ENCODE assay signal across 1 cellular context in the genomic region with DNA sequence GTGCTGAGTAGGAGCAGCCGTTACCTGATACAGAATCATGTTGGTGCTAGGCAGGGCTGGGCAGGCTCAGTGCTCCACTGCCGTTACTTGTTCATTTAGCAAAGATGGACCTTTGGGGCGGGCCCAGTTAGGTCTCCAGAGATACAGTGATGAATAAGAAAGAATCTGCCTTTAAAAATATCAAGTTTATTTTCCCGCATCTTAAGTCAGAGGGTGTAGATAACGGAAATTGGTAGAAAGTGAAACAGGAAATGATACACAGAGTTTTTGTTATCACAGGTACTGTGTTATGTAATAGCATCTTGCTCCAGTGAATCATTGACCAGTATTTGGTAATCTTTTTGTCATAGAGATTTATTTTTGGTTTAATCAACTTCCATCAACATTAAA.
TF ChIP-seq lines count a peak whose summit lies in the region.

No MANE protein-coding gene starts in this region.

TF ChIP-seq in GM12878, 131 proteins besides CTCF, POLR2A, EP300 and RAD21 (continues in another document):
- TF ChIP-seq, protein P1, sequence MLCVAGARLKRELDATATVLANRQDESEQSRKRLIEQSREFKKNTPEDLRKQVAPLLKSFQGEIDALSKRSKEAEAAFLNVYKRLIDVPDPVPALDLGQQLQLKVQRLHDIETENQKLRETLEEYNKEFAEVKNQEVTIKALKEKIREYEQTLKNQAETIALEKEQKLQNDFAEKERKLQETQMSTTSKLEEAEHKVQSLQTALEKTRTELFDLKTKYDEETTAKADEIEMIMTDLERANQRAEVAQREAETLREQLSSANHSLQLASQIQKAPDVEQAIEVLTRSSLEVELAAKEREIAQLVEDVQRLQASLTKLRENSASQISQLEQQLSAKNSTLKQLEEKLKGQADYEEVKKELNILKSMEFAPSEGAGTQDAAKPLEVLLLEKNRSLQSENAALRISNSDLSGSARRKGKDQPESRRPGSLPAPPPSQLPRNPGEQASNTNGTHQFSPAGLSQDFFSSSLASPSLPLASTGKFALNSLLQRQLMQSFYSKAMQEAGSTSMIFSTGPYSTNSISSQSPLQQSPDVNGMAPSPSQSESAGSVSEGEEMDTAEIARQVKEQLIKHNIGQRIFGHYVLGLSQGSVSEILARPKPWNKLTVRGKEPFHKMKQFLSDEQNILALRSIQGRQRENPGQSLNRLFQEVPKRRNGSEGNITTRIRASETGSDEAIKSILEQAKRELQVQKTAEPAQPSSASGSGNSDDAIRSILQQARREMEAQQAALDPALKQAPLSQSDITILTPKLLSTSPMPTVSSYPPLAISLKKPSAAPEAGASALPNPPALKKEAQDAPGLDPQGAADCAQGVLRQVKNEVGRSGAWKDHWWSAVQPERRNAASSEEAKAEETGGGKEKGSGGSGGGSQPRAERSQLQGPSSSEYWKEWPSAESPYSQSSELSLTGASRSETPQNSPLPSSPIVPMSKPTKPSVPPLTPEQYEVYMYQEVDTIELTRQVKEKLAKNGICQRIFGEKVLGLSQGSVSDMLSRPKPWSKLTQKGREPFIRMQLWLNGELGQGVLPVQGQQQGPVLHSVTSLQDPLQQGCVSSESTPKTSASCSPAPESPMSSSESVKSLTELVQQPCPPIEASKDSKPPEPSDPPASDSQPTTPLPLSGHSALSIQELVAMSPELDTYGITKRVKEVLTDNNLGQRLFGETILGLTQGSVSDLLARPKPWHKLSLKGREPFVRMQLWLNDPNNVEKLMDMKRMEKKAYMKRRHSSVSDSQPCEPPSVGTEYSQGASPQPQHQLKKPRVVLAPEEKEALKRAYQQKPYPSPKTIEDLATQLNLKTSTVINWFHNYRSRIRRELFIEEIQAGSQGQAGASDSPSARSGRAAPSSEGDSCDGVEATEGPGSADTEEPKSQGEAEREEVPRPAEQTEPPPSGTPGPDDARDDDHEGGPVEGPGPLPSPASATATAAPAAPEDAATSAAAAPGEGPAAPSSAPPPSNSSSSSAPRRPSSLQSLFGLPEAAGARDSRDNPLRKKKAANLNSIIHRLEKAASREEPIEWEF (IDR thresholded peaks at IDR 0.05; ENCODE audit: insufficient replicate concordance, low read depth, low read length): no peak
- TF ChIP-seq, protein P2, sequence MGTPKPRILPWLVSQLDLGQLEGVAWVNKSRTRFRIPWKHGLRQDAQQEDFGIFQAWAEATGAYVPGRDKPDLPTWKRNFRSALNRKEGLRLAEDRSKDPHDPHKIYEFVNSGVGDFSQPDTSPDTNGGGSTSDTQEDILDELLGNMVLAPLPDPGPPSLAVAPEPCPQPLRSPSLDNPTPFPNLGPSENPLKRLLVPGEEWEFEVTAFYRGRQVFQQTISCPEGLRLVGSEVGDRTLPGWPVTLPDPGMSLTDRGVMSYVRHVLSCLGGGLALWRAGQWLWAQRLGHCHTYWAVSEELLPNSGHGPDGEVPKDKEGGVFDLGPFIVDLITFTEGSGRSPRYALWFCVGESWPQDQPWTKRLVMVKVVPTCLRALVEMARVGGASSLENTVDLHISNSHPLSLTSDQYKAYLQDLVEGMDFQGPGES (IDR thresholded peaks at IDR 0.05): no peak
- TF ChIP-seq ETV6 (conservative IDR thresholded peaks at IDR 0.05 in 1 of 2, IDR thresholded peaks at IDR 0.05 in 1 of 2; ENCODE audit: borderline replicate concordance in 1 of 2, low read depth in 1 of 2): peak in 1 of 2 experiments; percentile 90; a peak in 2 of 4 replicates
- TF ChIP-seq CREM (IDR thresholded peaks at IDR 0.05; ENCODE audit: low read depth): peak; percentile 57
- no peak for TF ChIP-seq SRF (IDR thresholded peaks at IDR 0.05; ENCODE audit: low read depth in 2 of 2, low read length in 2 of 2)
- TF ChIP-seq, protein P3, sequence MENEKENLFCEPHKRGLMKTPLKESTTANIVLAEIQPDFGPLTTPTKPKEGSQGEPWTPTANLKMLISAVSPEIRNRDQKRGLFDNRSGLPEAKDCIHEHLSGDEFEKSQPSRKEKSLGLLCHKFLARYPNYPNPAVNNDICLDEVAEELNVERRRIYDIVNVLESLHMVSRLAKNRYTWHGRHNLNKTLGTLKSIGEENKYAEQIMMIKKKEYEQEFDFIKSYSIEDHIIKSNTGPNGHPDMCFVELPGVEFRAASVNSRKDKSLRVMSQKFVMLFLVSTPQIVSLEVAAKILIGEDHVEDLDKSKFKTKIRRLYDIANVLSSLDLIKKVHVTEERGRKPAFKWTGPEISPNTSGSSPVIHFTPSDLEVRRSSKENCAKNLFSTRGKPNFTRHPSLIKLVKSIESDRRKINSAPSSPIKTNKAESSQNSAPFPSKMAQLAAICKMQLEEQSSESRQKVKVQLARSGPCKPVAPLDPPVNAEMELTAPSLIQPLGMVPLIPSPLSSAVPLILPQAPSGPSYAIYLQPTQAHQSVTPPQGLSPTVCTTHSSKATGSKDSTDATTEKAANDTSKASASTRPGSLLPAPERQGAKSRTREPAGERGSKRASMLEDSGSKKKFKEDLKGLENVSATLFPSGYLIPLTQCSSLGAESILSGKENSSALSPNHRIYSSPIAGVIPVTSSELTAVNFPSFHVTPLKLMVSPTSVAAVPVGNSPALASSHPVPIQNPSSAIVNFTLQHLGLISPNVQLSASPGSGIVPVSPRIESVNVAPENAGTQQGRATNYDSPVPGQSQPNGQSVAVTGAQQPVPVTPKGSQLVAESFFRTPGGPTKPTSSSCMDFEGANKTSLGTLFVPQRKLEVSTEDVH (IDR thresholded peaks at IDR 0.05; ENCODE audit: low read depth, partially characterized antibody): peak; percentile 64
- peak; percentile 50 for TF ChIP-seq JUNB (IDR thresholded peaks at IDR 0.05)
- TF ChIP-seq SREBF2 (IDR thresholded peaks at IDR 0.05; ENCODE audit: low read length): no peak
- TF ChIP-seq SMC3 (IDR thresholded peaks at IDR 0.05; ENCODE audit: borderline replicate concordance, low read length): no peak
- 0 out of 2 replicates have a peak, but pooled peaks have one; percentile 58 for TF ChIP-seq NFIC (IDR thresholded peaks at IDR 0.05; ENCODE audit: low read depth, low read length)
- no peak; the same call in 1 of the 2 replicates for TF ChIP-seq SMAD5 (IDR thresholded peaks at IDR 0.05; ENCODE audit: low read depth)
- TF ChIP-seq SP1 (IDR thresholded peaks at IDR 0.05; ENCODE audit: low read depth, low read length): no peak
- TF ChIP-seq IKZF2 (IDR thresholded peaks at IDR 0.05): no peak
- no peak for TF ChIP-seq PAX5 (IDR thresholded peaks at IDR 0.05; ENCODE audit: borderline replicate concordance, low read depth, low read length)
- TF ChIP-seq BMI1 (IDR thresholded peaks at IDR 0.05; ENCODE audit: borderline replicate concordance): peak; percentile 23; the same call in 1 of the 2 replicates
- no peak for TF ChIP-seq SIN3A (IDR thresholded peaks at IDR 0.05; ENCODE audit: low read depth, low read length)
- no peak for TF ChIP-seq NFYA (IDR thresholded peaks at IDR 0.05; ENCODE audit: borderline replicate concordance, low read depth, low read length)
- TF ChIP-seq ZBED1 (IDR thresholded peaks at IDR 0.05; ENCODE audit: borderline replicate concordance): no peak
- no peak for TF ChIP-seq MYC (IDR thresholded peaks at IDR 0.05; ENCODE audit: insufficient read depth, insufficient read length, insufficient replicate concordance, low read length, severe bottlenecking)
- TF ChIP-seq HDGF (IDR thresholded peaks at IDR 0.05): no peak
- TF ChIP-seq MEF2A (IDR thresholded peaks at IDR 0.05; ENCODE audit: insufficient read depth, low read depth, low read length): no peak
- TF ChIP-seq, protein P4, sequence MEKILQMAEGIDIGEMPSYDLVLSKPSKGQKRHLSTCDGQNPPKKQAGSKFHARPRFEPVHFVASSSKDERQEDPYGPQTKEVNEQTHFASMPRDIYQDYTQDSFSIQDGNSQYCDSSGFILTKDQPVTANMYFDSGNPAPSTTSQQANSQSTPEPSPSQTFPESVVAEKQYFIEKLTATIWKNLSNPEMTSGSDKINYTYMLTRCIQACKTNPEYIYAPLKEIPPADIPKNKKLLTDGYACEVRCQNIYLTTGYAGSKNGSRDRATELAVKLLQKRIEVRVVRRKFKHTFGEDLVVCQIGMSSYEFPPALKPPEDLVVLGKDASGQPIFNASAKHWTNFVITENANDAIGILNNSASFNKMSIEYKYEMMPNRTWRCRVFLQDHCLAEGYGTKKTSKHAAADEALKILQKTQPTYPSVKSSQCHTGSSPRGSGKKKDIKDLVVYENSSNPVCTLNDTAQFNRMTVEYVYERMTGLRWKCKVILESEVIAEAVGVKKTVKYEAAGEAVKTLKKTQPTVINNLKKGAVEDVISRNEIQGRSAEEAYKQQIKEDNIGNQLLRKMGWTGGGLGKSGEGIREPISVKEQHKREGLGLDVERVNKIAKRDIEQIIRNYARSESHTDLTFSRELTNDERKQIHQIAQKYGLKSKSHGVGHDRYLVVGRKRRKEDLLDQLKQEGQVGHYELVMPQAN (conservative IDR thresholded peaks at IDR 0.05): 0 out of 2 replicates have a peak, but pooled peaks have one; percentile 15
- peak; percentile 77 for TF ChIP-seq GABPA (IDR thresholded peaks at IDR 0.05; ENCODE audit: low read depth)
- TF ChIP-seq SREBF1 (IDR thresholded peaks at IDR 0.05; ENCODE audit: low read length): no peak
- TF ChIP-seq YBX1 (IDR thresholded peaks at IDR 0.05): no peak
- no peak for TF ChIP-seq KDM1A (IDR thresholded peaks at IDR 0.05; ENCODE audit: borderline replicate concordance)
- TF ChIP-seq ZNF384 (IDR thresholded peaks at IDR 0.05; ENCODE audit: borderline replicate concordance, low read depth, low read length): no peak
- TF ChIP-seq, protein P5, sequence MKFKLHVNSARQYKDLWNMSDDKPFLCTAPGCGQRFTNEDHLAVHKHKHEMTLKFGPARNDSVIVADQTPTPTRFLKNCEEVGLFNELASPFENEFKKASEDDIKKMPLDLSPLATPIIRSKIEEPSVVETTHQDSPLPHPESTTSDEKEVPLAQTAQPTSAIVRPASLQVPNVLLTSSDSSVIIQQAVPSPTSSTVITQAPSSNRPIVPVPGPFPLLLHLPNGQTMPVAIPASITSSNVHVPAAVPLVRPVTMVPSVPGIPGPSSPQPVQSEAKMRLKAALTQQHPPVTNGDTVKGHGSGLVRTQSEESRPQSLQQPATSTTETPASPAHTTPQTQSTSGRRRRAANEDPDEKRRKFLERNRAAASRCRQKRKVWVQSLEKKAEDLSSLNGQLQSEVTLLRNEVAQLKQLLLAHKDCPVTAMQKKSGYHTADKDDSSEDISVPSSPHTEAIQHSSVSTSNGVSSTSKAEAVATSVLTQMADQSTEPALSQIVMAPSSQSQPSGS (IDR thresholded peaks at IDR 0.05; ENCODE audit: low read length): peak; percentile 34; the same call in 1 of the 2 replicates
- TF ChIP-seq, protein P6, sequence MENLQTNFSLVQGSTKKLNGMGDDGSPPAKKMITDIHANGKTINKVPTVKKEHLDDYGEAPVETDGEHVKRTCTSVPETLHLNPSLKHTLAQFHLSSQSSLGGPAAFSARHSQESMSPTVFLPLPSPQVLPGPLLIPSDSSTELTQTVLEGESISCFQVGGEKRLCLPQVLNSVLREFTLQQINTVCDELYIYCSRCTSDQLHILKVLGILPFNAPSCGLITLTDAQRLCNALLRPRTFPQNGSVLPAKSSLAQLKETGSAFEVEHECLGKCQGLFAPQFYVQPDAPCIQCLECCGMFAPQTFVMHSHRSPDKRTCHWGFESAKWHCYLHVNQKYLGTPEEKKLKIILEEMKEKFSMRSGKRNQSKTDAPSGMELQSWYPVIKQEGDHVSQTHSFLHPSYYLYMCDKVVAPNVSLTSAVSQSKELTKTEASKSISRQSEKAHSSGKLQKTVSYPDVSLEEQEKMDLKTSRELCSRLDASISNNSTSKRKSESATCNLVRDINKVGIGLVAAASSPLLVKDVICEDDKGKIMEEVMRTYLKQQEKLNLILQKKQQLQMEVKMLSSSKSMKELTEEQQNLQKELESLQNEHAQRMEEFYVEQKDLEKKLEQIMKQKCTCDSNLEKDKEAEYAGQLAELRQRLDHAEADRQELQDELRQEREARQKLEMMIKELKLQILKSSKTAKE (IDR thresholded peaks at IDR 0.05; ENCODE audit: low read depth, poor library complexity, severe bottlenecking): peak; percentile 13
- TF ChIP-seq CREB1 (IDR thresholded peaks at IDR 0.05; ENCODE audit: low read depth): peak; percentile 87
- TF ChIP-seq, protein P7, sequence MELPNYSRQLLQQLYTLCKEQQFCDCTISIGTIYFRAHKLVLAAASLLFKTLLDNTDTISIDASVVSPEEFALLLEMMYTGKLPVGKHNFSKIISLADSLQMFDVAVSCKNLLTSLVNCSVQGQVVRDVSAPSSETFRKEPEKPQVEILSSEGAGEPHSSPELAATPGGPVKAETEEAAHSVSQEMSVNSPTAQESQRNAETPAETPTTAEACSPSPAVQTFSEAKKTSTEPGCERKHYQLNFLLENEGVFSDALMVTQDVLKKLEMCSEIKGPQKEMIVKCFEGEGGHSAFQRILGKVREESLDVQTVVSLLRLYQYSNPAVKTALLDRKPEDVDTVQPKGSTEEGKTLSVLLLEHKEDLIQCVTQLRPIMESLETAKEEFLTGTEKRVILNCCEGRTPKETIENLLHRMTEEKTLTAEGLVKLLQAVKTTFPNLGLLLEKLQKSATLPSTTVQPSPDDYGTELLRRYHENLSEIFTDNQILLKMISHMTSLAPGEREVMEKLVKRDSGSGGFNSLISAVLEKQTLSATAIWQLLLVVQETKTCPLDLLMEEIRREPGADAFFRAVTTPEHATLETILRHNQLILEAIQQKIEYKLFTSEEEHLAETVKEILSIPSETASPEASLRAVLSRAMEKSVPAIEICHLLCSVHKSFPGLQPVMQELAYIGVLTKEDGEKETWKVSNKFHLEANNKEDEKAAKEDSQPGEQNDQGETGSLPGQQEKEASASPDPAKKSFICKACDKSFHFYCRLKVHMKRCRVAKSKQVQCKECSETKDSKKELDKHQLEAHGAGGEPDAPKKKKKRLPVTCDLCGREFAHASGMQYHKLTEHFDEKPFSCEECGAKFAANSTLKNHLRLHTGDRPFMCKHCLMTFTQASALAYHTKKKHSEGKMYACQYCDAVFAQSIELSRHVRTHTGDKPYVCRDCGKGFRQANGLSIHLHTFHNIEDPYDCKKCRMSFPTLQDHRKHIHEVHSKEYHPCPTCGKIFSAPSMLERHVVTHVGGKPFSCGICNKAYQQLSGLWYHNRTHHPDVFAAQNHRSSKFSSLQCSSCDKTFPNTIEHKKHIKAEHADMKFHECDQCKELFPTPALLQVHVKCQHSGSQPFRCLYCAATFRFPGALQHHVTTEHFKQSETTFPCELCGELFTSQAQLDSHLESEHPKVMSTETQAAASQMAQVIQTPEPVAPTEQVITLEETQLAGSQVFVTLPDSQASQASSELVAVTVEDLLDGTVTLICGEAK (IDR thresholded peaks at IDR 0.05; ENCODE audit: borderline replicate concordance): peak; percentile 71; the same call in 1 of the 2 replicates
